8 cellular contexts compared by ENCODE assay signal in genomic region chr16:72093448-72094265, GRCh38. TPM values are rescaled to one million over a fixed set of nuclear protein-coding genes. Genes with fewer than 3 reads are reported as not detected.
A peak's percentile ranks its signal among the peaks of the same experiment; 100 is the strongest.
DNase-seq lines count a peak whose midpoint lies in the region; ATAC-seq, FAIRE-seq and TF ChIP-seq lines count a peak whose summit lies in the region.

Gene DHX38, plus strand, starts transcription at chr16:72093847. Its CDS starts 2,311 bp downstream, at chr16:72096158.
Gene TXNL4B, minus strand, starts transcription at chr16:72093620. Its CDS starts 2,871 bp downstream, at chr16:72090749.

- 0 to 1% (median 0%) methylated on average over 8 to 43 of the region's 43 CpGs for WGBS in adrenal gland, 4 donors
- WGBS in heart left ventricle, 4 donors = 0% methylated on average over 38 to 43 of the region's 43 CpGs

- no peak for TF ChIP-seq CTCF in adrenal gland (IDR thresholded peaks at IDR 0.05)
- TF ChIP-seq CTCF in heart left ventricle (IDR thresholded peaks at IDR 0.05) = no peak
- TF ChIP-seq CTCF in type B pancreatic cell (conservative IDR thresholded peaks at IDR 0.05) = no peak

- peak within 1 kb of the TSS; percentile 97 for H3K4me3 Mint-ChIP-seq in type B pancreatic cell

- H3K4me3 ChIP-seq in adrenal gland (peak within 1 kb of the TSS; percentile 76 to 93 (median 85)), heart left ventricle (peak within 1 kb of the TSS; percentile 65 to 97 (median 86))

- intact Hi-C loops in adrenal gland (cut with DNase I) = loop anchor here in 1 of 2 donors (5.0 kb wide), 1 partner anchor 81 kb away; no protein-coding TSS in a partner anchor
- intact Hi-C loops in heart left ventricle (cut with DNase I) = loop anchor here in 4 of 10 donors (1.0 to 10.0 kb wide), 6 partner anchors 19 to 199 kb away; partner anchors contain the start of genes DHODH (in 3 of the 4) and IST1 (in 1 of the 4)

- H3K36me3 ChIP-seq in adrenal gland (replicated peaks in 1 of 2) = peaks cover 0 to 48% of the 10 kb centered on the region in 2 donors
- peaks cover 0 to 52% (median 43%) of the 10 kb centered on the region in 9 donors for H3K36me3 ChIP-seq in heart left ventricle

- no peaks in the 10 kb centered on the region for H3K9me3 ChIP-seq in adrenal gland (replicated peaks in 1 of 3)
- no peaks in the 10 kb centered on the region for H3K9me3 ChIP-seq in heart left ventricle

- H3K27me3 ChIP-seq in adrenal gland (no peaks in the 10 kb centered on the region), heart left ventricle (no peaks in the 10 kb centered on the region)

- peak; percentile 95 for DNase-seq in GM12892 (ENCODE audit: insufficient read length)
- DNase-seq in NCI-H146 (lab: John Stamatoyannopoulos, UW) = peak; percentile 96
- DNase-seq in T-helper 1 cell = peak; percentile 77 to 98 (median 88)
- peak; percentile 93 to 99 (median 97) for DNase-seq in adrenal gland
- DNase-seq in heart left ventricle = peak; percentile 92 to 96 (median 95)
- peak; percentile 100 for DNase-seq in pons (ENCODE audit: low spot score)
- peak; percentile 92 for DNase-seq in type B pancreatic cell (ENCODE audit: extremely low spot score, unreplicated experiment)

- ATAC-seq in HG02852 (IDR thresholded peaks at IDR 0.05; ENCODE audit: unreplicated experiment) (peak; percentile 97), heart left ventricle (peak; percentile 99 to 100 (median 100))

- H3K27me3 Mint-ChIP-seq in type B pancreatic cell = no peaks in the 10 kb centered on the region

- peak within 1 kb of the TSS; percentile 98 for H3K27ac Mint-ChIP-seq in type B pancreatic cell

- H3K9me3 Mint-ChIP-seq in type B pancreatic cell = no peaks in the 10 kb centered on the region

- H3K4me1 ChIP-seq in adrenal gland (replicated peaks in 1 of 2) = peaks cover 17 to 32% of the 10 kb centered on the region in 2 donors
- peaks cover 5 to 35% (median 28%) of the 10 kb centered on the region in 12 donors for H3K4me1 ChIP-seq in heart left ventricle

- FAIRE-seq in GM12892 (lab: Jason Lieb, UNC) = peak; percentile 67

- H3K36me3 Mint-ChIP-seq in type B pancreatic cell = peaks cover 18% of the 10 kb centered on the region

- peak; percentile 85 for TF ChIP-seq POLR2A in GM12892 (IDR thresholded peaks at IDR 0.05; ENCODE audit: low read depth, low read length)
- peak; percentile 87 to 97 for TF ChIP-seq POLR2A in adrenal gland (IDR thresholded peaks at IDR 0.05)
- peak; percentile 66 to 84 for TF ChIP-seq POLR2A in heart left ventricle (IDR thresholded peaks at IDR 0.05)

- peaks cover 22% of the 10 kb centered on the region for H3K4me1 Mint-ChIP-seq in type B pancreatic cell (ENCODE audit: unreplicated experiment)

- H3K27ac ChIP-seq in adrenal gland (peak within 1 kb of the TSS; percentile 29 to 94 (median 79)), heart left ventricle (peak within 1 kb of the TSS; percentile 69 to 96 (median 91))

RNA-seq across cellular contexts. Expression of gene DHX38, which starts in this region (rescaled TPM):
- 38.4 TPM for polyA plus RNA-seq in GM12892 (2012; ENCODE audit: missing spikeins)
- total RNA-seq in adrenal gland (10 to 100 TPM; 31.9 to 55.6 (median 38.9) TPM), heart left ventricle (10 to 100 TPM; 30.6 to 66.5 (median 41.4) TPM), type B pancreatic cell (ENCODE audit: low replicate concordance) (62.7 and 75.6 TPM in 2 replicates)
- polyA plus RNA-seq in adrenal gland (10 to 100 TPM; 45.1 to 93.1 (median 68.4) TPM), heart left ventricle (10 to 100 TPM; 32.2 to 52.3 TPM)

RNA-seq across cellular contexts. Expression of gene TXNL4B, which starts in this region (rescaled TPM):
- polyA plus RNA-seq in GM12892 (2012; ENCODE audit: missing spikeins) = 13.1 TPM
- total RNA-seq in adrenal gland = 10 to 100 TPM in 3 of 8 donors, 1 to 10 TPM in 5; 3.8 to 14.1 (median 8.6) TPM
- polyA plus RNA-seq in adrenal gland = 10 to 100 TPM in 2 of 3 donors, 1 to 10 TPM in 1; 6.4 to 14.3 (median 10.5) TPM
- 10 to 100 TPM in 1 of 9 donors, 1 to 10 TPM in 8; 4.6 to 10.5 (median 7.0) TPM for total RNA-seq in heart left ventricle
- polyA plus RNA-seq in heart left ventricle = 10 to 100 TPM in 1 of 2 donors, 1 to 10 TPM in 1; 5.4 to 13.5 TPM
- total RNA-seq in type B pancreatic cell (ENCODE audit: low replicate concordance) = 12.2 and 17.8 TPM in 2 replicates

Comparison
In these comparisons a context has a peak if more than half of its experiments do, and no peak if none do; other contexts are left out.
1. Peak in every context shown above with its lines: DNase-seq, ATAC-seq, H3K4me3 ChIP-seq and H3K27ac ChIP-seq.